In the genomic region with DNA sequence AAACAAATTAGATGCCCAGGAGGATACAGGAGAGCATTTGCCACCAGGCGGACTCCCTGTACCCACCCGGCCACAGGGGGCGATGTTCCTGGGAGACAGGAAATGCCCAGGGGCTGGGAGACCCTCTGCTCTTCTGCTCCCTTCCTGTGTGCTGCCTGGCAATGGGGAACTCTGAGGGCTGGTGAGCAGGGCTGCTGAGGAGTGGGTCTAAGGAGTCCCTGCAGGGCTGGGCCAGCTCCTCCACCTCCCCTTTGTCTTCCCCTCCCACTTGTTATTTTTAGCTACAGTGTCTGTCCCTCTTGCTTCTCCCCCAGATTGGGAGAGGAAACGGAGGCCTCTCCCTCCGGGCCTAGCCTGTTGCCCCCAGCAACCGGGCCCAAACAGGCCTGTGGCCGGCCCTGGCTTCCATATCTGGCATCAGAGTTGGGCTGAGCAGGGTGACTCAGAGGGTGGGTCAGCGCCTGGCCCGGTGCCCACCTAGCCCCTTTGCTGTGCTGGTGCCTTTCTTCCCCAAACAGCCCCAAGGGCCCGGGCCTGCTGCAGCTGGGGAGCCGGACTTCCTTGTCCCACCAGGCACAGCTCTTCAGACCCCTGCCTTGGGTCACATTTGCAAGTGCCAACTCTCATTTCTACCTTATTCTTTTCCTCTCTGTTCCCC, we compare ENCODE assay signal across 8 cellular contexts. TPM values are rescaled to one million over a fixed set of nuclear protein-coding genes. Genes with fewer than 3 reads are reported as not detected.
DNase-seq lines count a peak whose midpoint lies in the region; FAIRE-seq and TF ChIP-seq lines count a peak whose summit lies in the region.

No MANE protein-coding gene starts in this region.

- no peaks in the 10 kb centered on the region for H3K9me3 Mint-ChIP-seq in astrocyte (ENCODE audit: unreplicated experiment)

- peak overlapping the region; percentile 93 for H3K9ac ChIP-seq in astrocyte (ENCODE audit: low read length)
- H3K9ac ChIP-seq in smooth muscle cell (ENCODE audit: low read depth) = peak overlapping the region; percentile 98

- H3K36me3 Mint-ChIP-seq in astrocyte (ENCODE audit: low read depth, unreplicated experiment) = peaks cover 7% of the 10 kb centered on the region

- H3K4me3 Mint-ChIP-seq in astrocyte (ENCODE audit: unreplicated experiment) = peak overlapping the region; percentile 66

- TF ChIP-seq CTCF in astrocyte (IDR thresholded peaks at IDR 0.05; ENCODE audit: insufficient read depth, low read depth, low read length) = peak; percentile 33
- peak; percentile 59 for TF ChIP-seq CTCF in smooth muscle cell (IDR thresholded peaks at IDR 0.05; ENCODE audit: borderline replicate concordance, insufficient read depth, poor library complexity, severe bottlenecking)

- peaks cover 92% of the 10 kb centered on the region for H3K79me2 ChIP-seq in astrocyte (ENCODE audit: insufficient read depth, low read length)
- peaks cover 72% of the 10 kb centered on the region for H3K79me2 ChIP-seq in smooth muscle cell (ENCODE audit: low read depth)

- H3K4me1 ChIP-seq in astrocyte (ENCODE audit: insufficient read depth, low read length) (peaks cover 85% of the 10 kb centered on the region), smooth muscle cell (ENCODE audit: low read depth) (peaks cover 67% of the 10 kb centered on the region)

- peak; percentile 44 for DNase-seq in NCI-H345 (lab: John Stamatoyannopoulos, UW)
- no peak for DNase-seq in NCI-H345 treated with DMSO at 0.1 percent for 48 hours (lab: John Stamatoyannopoulos, UW; ENCODE audit: unreplicated experiment)
- DNase-seq in HS-27A (ENCODE audit: low read depth) = peak; percentile 93
- DNase-seq in SK-MEL-5 (ENCODE audit: low read depth, low spot score) = peak; percentile 84
- DNase-seq in astrocyte (ENCODE audit: low read depth) = peak; percentile 96
- DNase-seq in hypothalamus (lab: John Stamatoyannopoulos, UW) = peak in 26 of 51 donors; percentile 14 to 77 (median 40)
- DNase-seq in smooth muscle cell (lab: John Stamatoyannopoulos, UW; ENCODE audit: unreplicated experiment) = peak; percentile 81
- no peak for DNase-seq in putamen (ENCODE audit: low spot score)

- in situ Hi-C loops in SK-MEL-5 (cut with HindIII; ENCODE audit: low pct_unique_long_range_greater_than_20kb, low sequenced_read_pairs) = no loop called here

- H3K9me3 ChIP-seq in astrocyte (ENCODE audit: insufficient read depth, low read depth, low read length) (no peaks in the 10 kb centered on the region), smooth muscle cell (replicated peaks; ENCODE audit: low read depth) (no peaks in the 10 kb centered on the region)

- H3K27ac ChIP-seq in astrocyte (ENCODE audit: low read depth, low read length) (peak overlapping the region; percentile 100), smooth muscle cell (ENCODE audit: low read depth) (peak overlapping the region; percentile 100)

- peaks cover 39% of the 10 kb centered on the region for H3F3A ChIP-seq in smooth muscle cell (ENCODE audit: low read depth)

- H4K20me1 ChIP-seq in astrocyte (ENCODE audit: insufficient read depth, low read length) (peaks cover 35% of the 10 kb centered on the region), smooth muscle cell (ENCODE audit: low read depth) (peaks cover 75% of the 10 kb centered on the region)

- H3K27me3 ChIP-seq in astrocyte (ENCODE audit: insufficient read depth, low read length) (no peaks in the 10 kb centered on the region), smooth muscle cell (ENCODE audit: low read depth) (no peaks in the 10 kb centered on the region)

- H2AFZ ChIP-seq in astrocyte (ENCODE audit: low read depth, low read length) (no peak overlapping the region), smooth muscle cell (ENCODE audit: low read depth) (no peak overlapping the region)

- H3K27ac Mint-ChIP-seq in astrocyte (ENCODE audit: unreplicated experiment) = peak overlapping the region; percentile 98

- peak overlapping the region; percentile 85 for H3K4me2 ChIP-seq in astrocyte (ENCODE audit: low read length)
- H3K4me2 ChIP-seq in smooth muscle cell = peak overlapping the region; percentile 88

- WGBS in smooth muscle cell (ENCODE audit: low lambda C conversion rate) = 20% methylated on average over 8 of the region's 11 CpGs

- peaks cover 4% of the 10 kb centered on the region for H3K36me3 ChIP-seq in astrocyte (ENCODE audit: insufficient read depth, low read length)
- H3K36me3 ChIP-seq in smooth muscle cell (ENCODE audit: low read depth) = no peaks in the 10 kb centered on the region

- peaks cover 75% of the 10 kb centered on the region for H3K4me1 Mint-ChIP-seq in astrocyte (ENCODE audit: low read depth, unreplicated experiment)

- no peaks in the 10 kb centered on the region for H3K27me3 Mint-ChIP-seq in astrocyte (ENCODE audit: low read depth, unreplicated experiment)

- no peak for FAIRE-seq in astrocyte (lab: Jason Lieb, UNC)

- H3K4me3 ChIP-seq in astrocyte (ENCODE audit: insufficient read depth, low read depth, low read length) (peak overlapping the region; percentile 48), smooth muscle cell (no peak overlapping the region)

RNA-seq across cellular contexts. Expression of a gene that starts 11.7 kb away (rescaled TPM):
- 515 and 576 TPM in 2 replicates for total RNA-seq in SK-MEL-5 (2014; rRNA removed; shearing (Covaris generic))
- 499 and 536 TPM in 2 replicates for polyA plus RNA-seq in SK-MEL-5 (2015; cell fraction: cytosol; rRNA removed)
- polyA plus RNA-seq in SK-MEL-5 (2015; cell fraction: nucleus; rRNA removed) = 364 and 397 TPM in 2 replicates
- 429 and 464 TPM in 2 replicates for total RNA-seq in astrocyte
- total RNA-seq in smooth muscle cell = 237 and 256 TPM in 2 replicates
- 626 and 674 TPM in 2 replicates for polyA plus RNA-seq in smooth muscle cell

RNA-seq across cellular contexts. Expression of a gene that starts 27.2 kb away (rescaled TPM):
- 0.11 and 1.3 TPM in 2 replicates for total RNA-seq in SK-MEL-5 (2014; rRNA removed; shearing (Covaris generic))
- 0.13 and 0.33 TPM in 2 replicates for polyA plus RNA-seq in SK-MEL-5 (2015; cell fraction: cytosol; rRNA removed)
- polyA plus RNA-seq in SK-MEL-5 (2015; cell fraction: nucleus; rRNA removed) = 1.8 and 5.2 TPM in 2 replicates
- total RNA-seq in astrocyte (0.66 and 1.1 TPM in 2 replicates), smooth muscle cell (2.1 and 5.0 TPM in 2 replicates)
- 2.2 and 4.2 TPM in 2 replicates for polyA plus RNA-seq in smooth muscle cell

RNA-seq across cellular contexts. Expression of a gene that starts 43.9 kb away (rescaled TPM):
- total RNA-seq in SK-MEL-5 (2014; rRNA removed; shearing (Covaris generic)) = 3.0 and 3.4 TPM in 2 replicates
- 10.6 and 16.6 TPM in 2 replicates for polyA plus RNA-seq in SK-MEL-5 (2015; cell fraction: cytosol; rRNA removed)
- polyA plus RNA-seq in SK-MEL-5 (2015; cell fraction: nucleus; rRNA removed) = 8.2 and 8.7 TPM in 2 replicates
- total RNA-seq in astrocyte (32.9 and 37.6 TPM in 2 replicates), smooth muscle cell (13.5 and 13.8 TPM in 2 replicates)
- polyA plus RNA-seq in smooth muscle cell = 10.5 and 11.0 TPM in 2 replicates

Comparison
In these comparisons a context has a peak if more than half of its experiments do, and no peak if none do; other contexts are left out.
1. DNase-seq: peak in NCI-H345 (single experiment), HS-27A (single experiment), SK-MEL-5 (single experiment), astrocyte (single experiment), hypothalamus (26 of 51) and smooth muscle cell (single experiment); none in NCI-H345 treated with DMSO at 0.1 percent for 48 hours (single experiment) and putamen (single experiment).